In the genomic region with DNA sequence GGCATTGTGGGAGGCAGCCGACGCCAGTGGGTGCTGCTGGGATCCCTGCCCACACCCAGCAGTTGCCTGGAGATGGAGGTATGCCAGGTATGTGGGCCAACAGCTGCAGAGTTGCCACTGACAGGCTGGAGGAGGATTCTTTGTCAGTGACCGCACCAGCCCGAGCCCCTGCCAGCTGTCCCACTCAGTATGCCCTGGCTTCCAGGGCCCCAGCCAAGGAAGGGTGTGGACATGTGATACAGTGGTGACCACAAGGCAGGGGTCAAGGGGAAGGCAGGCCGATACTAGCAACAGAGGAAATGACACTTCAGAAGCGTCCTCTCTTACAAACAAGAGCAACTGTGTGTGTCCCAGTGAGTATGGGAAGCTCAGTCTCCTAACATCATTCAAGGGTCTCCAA, we compare ENCODE assay signal across 8 cellular contexts.
DNase-seq lines count a peak whose midpoint lies in the region; ATAC-seq and TF ChIP-seq lines count a peak whose summit lies in the region.
"Not testable (repeated sequence)": the region's sequence is repeated elsewhere in the genome, so short reads cannot be mapped to it uniquely, and the experiment has no call there.

No MANE protein-coding gene starts in this region.

- not testable (repeated sequence) for H3K4me2 ChIP-seq in mesenchymal stem cell (ENCODE audit: low read length, poor library complexity, severe bottlenecking)

- H3K79me1 ChIP-seq in mesenchymal stem cell (replicated peaks; ENCODE audit: low read length, poor library complexity, severe bottlenecking) = not testable (repeated sequence)

- not testable (repeated sequence) for H3K4me1 ChIP-seq in heart left ventricle; mesenchymal stem cell (ENCODE audit: control insufficient read depth, insufficient read depth, low read depth, low read length); spleen

- H3K9me3 Mint-ChIP-seq in Calu3 (ENCODE audit: low read depth, unreplicated experiment); activated naive CD4-positive, alpha-beta T cell treated with anti-CD3 and anti-CD28 coated beads for 36 hours: not testable (repeated sequence)

- H3K4ac ChIP-seq in mesenchymal stem cell (ENCODE audit: low read depth in 1 of 2, low read length in 2 of 2) = not testable (repeated sequence)

- H3K27me3 Mint-ChIP-seq in Calu3 (ENCODE audit: unreplicated experiment); activated naive CD4-positive, alpha-beta T cell treated with anti-CD3 and anti-CD28 coated beads for 36 hours (ENCODE audit: low read depth): not testable (repeated sequence)

- not testable (repeated sequence) for H2BK15ac ChIP-seq in mesenchymal stem cell (ENCODE audit: low read depth, poor library complexity, severe bottlenecking)

- TF ChIP-seq POLR2A in heart left ventricle (IDR thresholded peaks at IDR 0.05); spleen (IDR thresholded peaks at IDR 0.05): not testable (repeated sequence)

- not testable (repeated sequence) for TF ChIP-seq EP300 in Ishikawa (IDR thresholded peaks at IDR 0.05; ENCODE audit: borderline replicate concordance)

- not testable (repeated sequence) for H2BK12ac ChIP-seq in mesenchymal stem cell (ENCODE audit: low read length in 2 of 2)

- CTCF ChIA-PET in Calu3 (lab: Charles Lee); activated naive CD4-positive, alpha-beta T cell treated with anti-CD3 and anti-CD28 coated beads for 36 hours (lab: Charles Lee): not testable (repeated sequence)

- not testable (repeated sequence) for H2AK5ac ChIP-seq in mesenchymal stem cell (ENCODE audit: low read length, severe bottlenecking)

- not testable (repeated sequence) for H3K18ac ChIP-seq in mesenchymal stem cell (ENCODE audit: low read depth in 1 of 2, low read length in 2 of 2)

- H2BK120ac ChIP-seq in mesenchymal stem cell (ENCODE audit: low read depth, low read length) = not testable (repeated sequence)

- peak; percentile 56 for DNase-seq in Calu3
- DNase-seq in SW480 (ENCODE audit: low spot score) = peak; percentile 49
- DNase-seq in activated naive CD4-positive, alpha-beta T cell treated with anti-CD3 and anti-CD28 coated beads for 36 hours = peak; percentile 13
- peak; percentile 9 for DNase-seq in central memory CD4-positive, alpha-beta T cell
- peak in 4 of 5 donors; percentile 28 to 63 (median 38) for DNase-seq in heart left ventricle
- DNase-seq in mesenchymal stem cell = peak; percentile 11
- peak; percentile 76 for DNase-seq in spleen

- intact Hi-C loops in Calu3 (cut with micrococcal nuclease; ENCODE audit: unreplicated experiment); activated naive CD4-positive, alpha-beta T cell treated with anti-CD3 and anti-CD28 coated beads for 36 hours (cut with micrococcal nuclease); heart left ventricle (cut with DNase I); spleen (cut with DNase I; ENCODE audit: low total_unique reads): not testable (repeated sequence)

- H3K9me3 ChIP-seq in heart left ventricle; mesenchymal stem cell (ENCODE audit: control insufficient read depth, low read length); spleen: not testable (repeated sequence)

- H3K23ac ChIP-seq in mesenchymal stem cell (ENCODE audit: low read length in 2 of 2) = not testable (repeated sequence)

- not testable (repeated sequence) for H3K27ac Mint-ChIP-seq in Calu3 (ENCODE audit: unreplicated experiment); activated naive CD4-positive, alpha-beta T cell treated with anti-CD3 and anti-CD28 coated beads for 36 hours

- H3K27ac ChIP-seq in heart left ventricle; mesenchymal stem cell (ENCODE audit: low read length, poor library complexity, severe bottlenecking): not testable (repeated sequence)
- peak overlapping the region in 5 of 8 donors; percentile 39 to 80 (median 65) for H3K27ac ChIP-seq in spleen

- WGBS in heart left ventricle, 4 donors = 5 to 11% methylated on average over 4 of the region's 6 CpGs; no CpG with 5 or more reads in 2 of the 4 donors
- WGBS in mesenchymal stem cell = no CpG with 5 or more reads among the region's 6 CpGs
- 6 to 40% (median 19%) methylated on average over 1 to 3 of the region's 6 CpGs for WGBS in spleen, 5 donors

- not testable (repeated sequence) for H3K4me3 ChIP-seq in heart left ventricle; mesenchymal stem cell (ENCODE audit: insufficient read depth in 1 of 2, low read depth in 1 of 2, low read length in 2 of 2)
- peak overlapping the region in 1 of 8 donors; percentile 36 for H3K4me3 ChIP-seq in spleen

- not testable (repeated sequence) for H3K36me3 ChIP-seq in heart left ventricle; mesenchymal stem cell (ENCODE audit: control insufficient read depth in 1 of 2, insufficient read depth in 2 of 2, low read depth in 1 of 2, low read length in 2 of 2); spleen

- not testable (repeated sequence) for H3K4me1 Mint-ChIP-seq in Calu3 (ENCODE audit: low read depth, unreplicated experiment)
- peaks cover 10% of the 10 kb centered on the region for H3K4me1 Mint-ChIP-seq in activated naive CD4-positive, alpha-beta T cell treated with anti-CD3 and anti-CD28 coated beads for 36 hours (ENCODE audit: low read depth)

- H4K8ac ChIP-seq in mesenchymal stem cell (ENCODE audit: low read length) = not testable (repeated sequence)

- H2AFZ ChIP-seq in mesenchymal stem cell (ENCODE audit: low read depth, low read length) = not testable (repeated sequence)

- H3K36me3 Mint-ChIP-seq in Calu3 (ENCODE audit: insufficient read depth, unreplicated experiment) = peaks cover 10% of the 10 kb centered on the region
- not testable (repeated sequence) for H3K36me3 Mint-ChIP-seq in activated naive CD4-positive, alpha-beta T cell treated with anti-CD3 and anti-CD28 coated beads for 36 hours (ENCODE audit: low read depth)

- H4K91ac ChIP-seq in mesenchymal stem cell (ENCODE audit: low read length) = not testable (repeated sequence)

- not testable (repeated sequence) for H3K14ac ChIP-seq in mesenchymal stem cell (ENCODE audit: low read length in 2 of 2)

- H2BK5ac ChIP-seq in mesenchymal stem cell (ENCODE audit: low read depth, low read length, poor library complexity, severe bottlenecking) = not testable (repeated sequence)

- ATAC-seq in heart left ventricle = not testable (repeated sequence)

- not testable (repeated sequence) for H3K27me3 ChIP-seq in heart left ventricle; mesenchymal stem cell (ENCODE audit: control insufficient read depth in 1 of 2, insufficient read depth in 1 of 2, low read length in 2 of 2); spleen (replicated peaks in 1 of 7)

- H3K9ac ChIP-seq in mesenchymal stem cell (ENCODE audit: low read length) = not testable (repeated sequence)

- not testable (repeated sequence) for TF ChIP-seq RAD21 in Ishikawa (IDR thresholded peaks at IDR 0.05; ENCODE audit: low read depth)

- TF ChIP-seq CTCF in Calu3 (IDR thresholded peaks at IDR 0.05; ENCODE audit: unreplicated experiment); heart left ventricle (IDR thresholded peaks at IDR 0.05); spleen (IDR thresholded peaks at IDR 0.05 in 8 of 11, conservative IDR thresholded peaks at IDR 0.05 in 3 of 11): not testable (repeated sequence)

- BruUV-seq in Calu3 (replicated peaks; lab: Mats Ljungman, UMichigan) = not testable (repeated sequence)

- not testable (repeated sequence) for H3K4me3 Mint-ChIP-seq in Calu3 (ENCODE audit: low read depth, unreplicated experiment)
- peak overlapping the region; percentile 51 for H3K4me3 Mint-ChIP-seq in activated naive CD4-positive, alpha-beta T cell treated with anti-CD3 and anti-CD28 coated beads for 36 hours

TF ChIP-seq in Ishikawa, 13 proteins besides CTCF, POLR2A, EP300 and RAD21:
- peak; percentile 68 for TF ChIP-seq TEAD4 (IDR thresholded peaks at IDR 0.05)
TF ChIP-seq in Ishikawa: peak in this region for 1; not testable (repeated sequence) for 12.

Comparison
In these comparisons a context has a peak if more than half of its experiments do, and no peak if none do; other contexts are left out.
1. DNase-seq: peak in every context shown above with its lines; median percentile 76 in spleen; 56 in Calu3; 49 in SW480; 38 in heart left ventricle; 13 in activated naive CD4-positive, alpha-beta T cell treated with anti-CD3 and anti-CD28 coated beads for 36 hours; 11 in mesenchymal stem cell; 9 in central memory CD4-positive, alpha-beta T cell.